ENCODE assay signal across 1 cellular context in genomic region chr1:1331068-1331965, GRCh38.
TF ChIP-seq lines count a peak whose summit lies in the region.

Gene TAS1R3, plus strand, starts transcription at chr1:1331280. Its CDS starts 66 bp downstream, at chr1:1331346.

TF ChIP-seq in HepG2, 621 proteins besides CTCF, POLR2A, EP300 and RAD21 (continued from another document and continues in another):
- TF ChIP-seq ARID4A (CRISPR knock-in tag; IDR thresholded peaks at IDR 0.05; ENCODE audit: borderline replicate concordance) (peak; percentile 24; the same call in 1 of the 2 replicates), SRY (CRISPR knock-in tag; IDR thresholded peaks at IDR 0.05) (no peak), ZNF7 (CRISPR knock-in tag; IDR thresholded peaks at IDR 0.05) (no peak), SKI (IDR thresholded peaks at IDR 0.05; ENCODE audit: partially characterized antibody) (no peak), NCOA1 (CRISPR knock-in tag; IDR thresholded peaks at IDR 0.05) (0 out of 2 replicates have a peak, but pooled peaks have one; percentile 58), ZNF780A (CRISPR knock-in tag; IDR thresholded peaks at IDR 0.05) (0 out of 2 replicates have a peak, but pooled peaks have one; percentile 30), ZFY (CRISPR knock-in tag; IDR thresholded peaks at IDR 0.05) (peak; percentile 55), UBTF (CRISPR knock-in tag; IDR thresholded peaks at IDR 0.05) (peak; percentile 44), AHR (CRISPR knock-in tag; IDR thresholded peaks at IDR 0.05) (0 out of 2 replicates have a peak, but pooled peaks have one; percentile 27), ZNF609 (CRISPR knock-in tag; IDR thresholded peaks at IDR 0.05; ENCODE audit: borderline replicate concordance) (peak; percentile 37; the same call in 1 of the 2 replicates), TAF1 (CRISPR knock-in tag; IDR thresholded peaks at IDR 0.05) (0 out of 2 replicates have a peak, but pooled peaks have one; percentile 0), ZNF687 (CRISPR knock-in tag; IDR thresholded peaks at IDR 0.05) (peak; percentile 68), PATZ1 (CRISPR knock-in tag; IDR thresholded peaks at IDR 0.05) (0 out of 2 replicates have a peak, but pooled peaks have one; percentile 18), RBFOX2 (IDR thresholded peaks at IDR 0.05; ENCODE audit: low read depth, low read length) (0 out of 2 replicates have a peak, but pooled peaks have one; percentile 24), ZBTB26 (CRISPR knock-in tag; IDR thresholded peaks at IDR 0.05; ENCODE audit: borderline replicate concordance) (0 out of 2 replicates have a peak, but pooled peaks have one; percentile 29), ZNF800 (CRISPR knock-in tag; IDR thresholded peaks at IDR 0.05) (0 out of 2 replicates have a peak, but pooled peaks have one; percentile 49), SRSF1 (optimal IDR thresholded peaks at IDR 0.05; ENCODE audit: low read depth, low read length) (peak; percentile 60), SAP130 (CRISPR knock-in tag; IDR thresholded peaks at IDR 0.05; ENCODE audit: low read depth) (peak; percentile 21; the same call in 1 of the 2 replicates), MTF2 (CRISPR knock-in tag; IDR thresholded peaks at IDR 0.05; ENCODE audit: borderline replicate concordance) (peak; percentile 61; the same call in 1 of the 2 replicates), ERF (CRISPR knock-in tag; IDR thresholded peaks at IDR 0.05) (0 out of 2 replicates have a peak, but pooled peaks have one; percentile 25), HIC2 (CRISPR knock-in tag; IDR thresholded peaks at IDR 0.05; ENCODE audit: low read depth) (peak; percentile 59), ZNF350 (CRISPR knock-in tag; IDR thresholded peaks at IDR 0.05; ENCODE audit: borderline replicate concordance, low read depth) (no peak)
